In the genomic region with DNA sequence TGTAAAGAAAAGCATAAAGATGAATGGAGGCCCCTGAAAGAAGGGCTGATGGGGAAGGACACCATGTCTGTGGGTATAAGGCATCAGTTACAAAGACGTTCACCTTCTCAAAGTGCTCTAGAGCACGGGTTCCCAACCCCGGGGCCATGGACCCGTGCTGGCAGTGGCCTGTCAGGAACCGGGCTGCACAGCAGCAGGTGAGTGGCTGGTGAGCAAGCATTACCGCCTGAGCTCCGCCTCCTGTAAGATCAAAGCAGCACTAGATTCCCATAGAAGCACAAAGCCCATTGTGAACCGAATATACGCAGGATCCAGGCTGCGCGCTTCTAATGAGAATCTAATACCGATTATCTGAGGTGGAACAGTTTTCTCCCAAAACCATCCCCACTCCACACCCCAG, we compare ENCODE assay signal across 24 cellular contexts. TPM values are rescaled to one million over a fixed set of nuclear protein-coding genes. Genes with fewer than 3 reads are reported as not detected.
DNase-seq lines count a peak whose midpoint lies in the region; ATAC-seq, FAIRE-seq and TF ChIP-seq lines count a peak whose summit lies in the region.
"Had no signal": no experiment of that assay in that cellular context is flagged by ENCODE, and none has a peak within 500 bp of the region (broad histone marks: within the 10 kb centered on the region; RNA-seq: fewer than 3 reads in every experiment).

No MANE protein-coding gene starts in this region.

- H2AFZ ChIP-seq in H9 (ENCODE audit: low read length) (no peak overlapping the region), H1 (ENCODE audit: low read length) (no peak overlapping the region), mesenchymal stem cell (ENCODE audit: low read depth, low read length) (no peak overlapping the region)

- H2BK12ac ChIP-seq in H9 (ENCODE audit: insufficient read length, low read depth, low read length): no peak overlapping the region
- 0 out of 2 replicates have a peak overlapping the region, but pooled peaks have one; percentile 62 for H2BK12ac ChIP-seq in H1 (ENCODE audit: low read depth, low read length)
- peak overlapping the region in 1 of 2 experiments; percentile 59 for H2BK12ac ChIP-seq in mesenchymal stem cell (ENCODE audit: low read length in 2 of 2)

- H3K79me1 ChIP-seq in H9 (ENCODE audit: insufficient read depth, low read depth, low read length, poor library complexity, severe bottlenecking) (peaks cover 2% of the 10 kb centered on the region), H1 (ENCODE audit: low read depth, low read length) (peaks cover 10% of the 10 kb centered on the region; the same call in 1 of the 2 replicates), mesenchymal stem cell (replicated peaks; ENCODE audit: low read length, poor library complexity, severe bottlenecking) (peaks cover 18% of the 10 kb centered on the region)

- no peak overlapping the region for H4K5ac ChIP-seq in H9 (ENCODE audit: insufficient read length, low read depth, low read length)
- no peak overlapping the region for H4K5ac ChIP-seq in H1 (ENCODE audit: insufficient read length, low read depth, low read length)

- H3K79me2 ChIP-seq in H9 (ENCODE audit: insufficient read depth, low read length): 0 out of 2 replicates have a peak, but pooled peaks cover 2% of the 10 kb centered on the region
- H3K79me2 ChIP-seq in H1 (ENCODE audit: control insufficient read depth in 1 of 2, insufficient read depth in 2 of 2, low read length in 2 of 2): peaks cover 6 to 79% of the 10 kb centered on the region in 2 experiments

- H3K27ac ChIP-seq in H9 (ENCODE audit: insufficient read length, low read depth, low read length) (no peak overlapping the region), H1 (ENCODE audit: low read depth, low read length) (no peak overlapping the region), mesenchymal stem cell (ENCODE audit: low read length, poor library complexity, severe bottlenecking) (no peak overlapping the region), body of pancreas (no peak overlapping the region)

- H4K91ac ChIP-seq in H9 (ENCODE audit: insufficient read length, low read depth, low read length) (no peak overlapping the region), H1 (replicated peaks; ENCODE audit: insufficient read length, low read length) (no peak overlapping the region), mesenchymal stem cell (ENCODE audit: low read length) (peak overlapping the region; percentile 29)

- no peaks in the 10 kb centered on the region for H3K27me3 Mint-ChIP-seq in H9 (ENCODE audit: low read depth)
- no peaks in the 10 kb centered on the region for H3K27me3 Mint-ChIP-seq in MCF 10A (ENCODE audit: insufficient read depth, unreplicated experiment)
- H3K27me3 Mint-ChIP-seq: IgD-negative memory B cell had no signal

- H2BK15ac ChIP-seq in H9 (ENCODE audit: low read depth, low read length) (no peak overlapping the region), H1 (ENCODE audit: low read length) (no peak overlapping the region), mesenchymal stem cell (ENCODE audit: low read depth, poor library complexity, severe bottlenecking) (no peak overlapping the region)

- H3K36me3 ChIP-seq in H1 (ENCODE audit: control insufficient read depth in 2 of 4, insufficient read depth in 4 of 4, low read length in 3 of 4): no peaks in the 10 kb centered on the region
- peaks cover 3 to 50% of the 10 kb centered on the region in 2 experiments for H3K36me3 ChIP-seq in mesenchymal stem cell (ENCODE audit: control insufficient read depth in 1 of 2, insufficient read depth in 2 of 2, low read depth in 1 of 2, low read length in 2 of 2)
- no peaks in the 10 kb centered on the region for H3K36me3 ChIP-seq in body of pancreas (replicated peaks in 1 of 2; ENCODE audit: insufficient read depth in 1 of 2, low read depth in 2 of 2)
- H3K36me3 ChIP-seq: BE2C had no signal

- H3K9me3 ChIP-seq in H9 (ENCODE audit: control insufficient read depth, low read depth, low read length) (no peaks in the 10 kb centered on the region), H1 (ENCODE audit: insufficient read depth in 2 of 2, low read depth in 1 of 2, low read length in 1 of 2) (no peaks in the 10 kb centered on the region), mesenchymal stem cell (ENCODE audit: control insufficient read depth, low read length) (no peaks in the 10 kb centered on the region), body of pancreas (no peaks in the 10 kb centered on the region)

- DNase-seq in ELF-1 (ENCODE audit: low read depth, low spot score) (peak; percentile 77), H9 (peak; percentile 65), H1 (ENCODE audit: low read depth in 1 of 2, low spot score in 2 of 2) (no peak), mesenchymal stem cell (no peak), body of pancreas (no peak), MCF 10A (ENCODE audit: unreplicated experiment) (no peak)
- DNase-seq in central memory CD4-positive, alpha-beta T cell: no peak
- DNase-seq: ACHN; BE2C; C1 segment of cervical spinal cord; CD4-positive, CD25-positive, alpha-beta regulatory T cell; CD8-positive, alpha-beta memory T cell; COR-L47; GDM1; HFFc6; KBM-7 had no signal

- peaks cover 0 to 5% of the 10 kb centered on the region in 2 experiments; a peak in 2 of 5 replicates for H3K9me3 Mint-ChIP-seq in H9
- H3K9me3 Mint-ChIP-seq in MCF 10A (ENCODE audit: unreplicated experiment): peaks cover 10% of the 10 kb centered on the region
- H3K9me3 Mint-ChIP-seq: CD8-positive, alpha-beta memory T cell; HFFc6 had no signal

- H3K23me2 ChIP-seq in H9 (ENCODE audit: insufficient read length, low read depth, low read length, poor library complexity, severe bottlenecking) (no peaks in the 10 kb centered on the region), H1 (ENCODE audit: low read depth, low read length) (no peaks in the 10 kb centered on the region)

- no peak for TF ChIP-seq POLR2A in H1 (IDR thresholded peaks at IDR 0.05; ENCODE audit: control extremely low read depth in 1 of 2, low read depth in 2 of 2, low read length in 2 of 2)
- no peak for TF ChIP-seq POLR2A in body of pancreas (IDR thresholded peaks at IDR 0.05)

- H3K56ac ChIP-seq in H9 (ENCODE audit: insufficient read length, low read depth, low read length): no peak overlapping the region
- H3K56ac ChIP-seq in H1 (replicated peaks; ENCODE audit: insufficient read length, low read depth, low read length): no peak overlapping the region

- no peak overlapping the region for H3K9ac ChIP-seq in H9 (ENCODE audit: extremely low read depth, insufficient read length, low read length)
- no peak overlapping the region for H3K9ac ChIP-seq in H1 (replicated peaks in 1 of 4; ENCODE audit: extremely low read depth in 1 of 4, low read depth in 3 of 4, low read length in 3 of 4)
- no peak overlapping the region for H3K9ac ChIP-seq in mesenchymal stem cell (ENCODE audit: low read length)

- no peak overlapping the region for H3K4me3 ChIP-seq in H1 (ENCODE audit: extremely low read depth in 1 of 4, insufficient read depth in 2 of 4, low read depth in 3 of 4, low read length in 4 of 4)
- no peak overlapping the region for H3K4me3 ChIP-seq in mesenchymal stem cell (ENCODE audit: insufficient read depth in 1 of 2, low read depth in 1 of 2, low read length in 2 of 2)
- no peak overlapping the region for H3K4me3 ChIP-seq in body of pancreas

- H2BK5ac ChIP-seq in H9 (ENCODE audit: insufficient read length, low read length) (no peak overlapping the region), H1 (ENCODE audit: low read depth, low read length) (no peak overlapping the region), mesenchymal stem cell (ENCODE audit: low read depth, low read length, poor library complexity, severe bottlenecking) (no peak overlapping the region)

- no peak overlapping the region for H2BK20ac ChIP-seq in H9 (ENCODE audit: low read depth, low read length, poor library complexity, severe bottlenecking)
- H2BK20ac ChIP-seq in H1 (ENCODE audit: low read length): peak overlapping the region; percentile 66; the same call in 1 of the 2 replicates

- H2AK5ac ChIP-seq in H9 (ENCODE audit: insufficient read length, low read length) (no peak overlapping the region), H1 (ENCODE audit: low read depth, low read length) (no peak overlapping the region; the same call in 1 of the 2 replicates), mesenchymal stem cell (ENCODE audit: low read length, severe bottlenecking) (peak overlapping the region; percentile 35)

- H3K27me3 ChIP-seq in H9 (ENCODE audit: insufficient read depth, low read length) (no peaks in the 10 kb centered on the region), H1 (replicated peaks in 1 of 4; ENCODE audit: control insufficient read depth in 3 of 4, extremely low read depth in 1 of 4, insufficient read depth in 3 of 4, low read length in 3 of 4) (no peaks in the 10 kb centered on the region), mesenchymal stem cell (ENCODE audit: control insufficient read depth in 1 of 2, insufficient read depth in 1 of 2, low read length in 2 of 2) (no peaks in the 10 kb centered on the region), body of pancreas (no peaks in the 10 kb centered on the region)

- H3K4me1 ChIP-seq in H9 (ENCODE audit: insufficient read depth, low read length) (peaks cover 23% of the 10 kb centered on the region), H1 (replicated peaks in 1 of 4; ENCODE audit: control insufficient read depth in 3 of 4, insufficient read depth in 4 of 4, low read length in 3 of 4) (peaks cover 10 to 23% (median 16%) of the 10 kb centered on the region in 4 experiments), mesenchymal stem cell (ENCODE audit: control insufficient read depth, insufficient read depth, low read depth, low read length) (peaks cover 4% of the 10 kb centered on the region), body of pancreas (peaks cover 13% of the 10 kb centered on the region)
- H3K4me1 ChIP-seq: BE2C had no signal

- intact Hi-C loops in body of pancreas (cut with DNase I) (no loop called here), MCF 10A (cut with micrococcal nuclease) (no loop called here)

- TF ChIP-seq EP300 in H1 (IDR thresholded peaks at IDR 0.05; ENCODE audit: borderline replicate concordance in 1 of 2, low read depth in 2 of 2, low read length in 2 of 2): no peak

- CTCF ChIA-PET in H1 (lab: Charles Lee; ENCODE audit: partially characterized antibody): interaction anchor here (0.8 to 6.7 kb wide), 3 partner anchors 9 to 100 kb away, joined by 3 to 29 read pairs (median 4); no protein-coding TSS in a partner anchor
- CTCF ChIA-PET in MCF 10A (lab: Yijun Ruan, JAX): no interaction called here

- H4K20me1 ChIP-seq in H9 (ENCODE audit: control insufficient read depth, insufficient read depth, insufficient read length) (no peaks in the 10 kb centered on the region), H1 (replicated peaks in 1 of 2; ENCODE audit: control insufficient read depth in 1 of 2, insufficient read depth in 2 of 2, low read length in 2 of 2) (no peaks in the 10 kb centered on the region)

- peaks cover 69 to 75% of the 10 kb centered on the region in 2 experiments for H3K4me1 Mint-ChIP-seq in H9
- H3K4me1 Mint-ChIP-seq in MCF 10A (ENCODE audit: insufficient read depth, unreplicated experiment): peaks cover 35% of the 10 kb centered on the region
- H3K4me1 Mint-ChIP-seq: CD8-positive, alpha-beta memory T cell had no signal

- H3K4ac ChIP-seq in H9 (ENCODE audit: low read depth, low read length): no peak overlapping the region
- no peak overlapping the region for H3K4ac ChIP-seq in H1 (replicated peaks; ENCODE audit: insufficient read length, low read depth, low read length)
- H3K4ac ChIP-seq in mesenchymal stem cell (ENCODE audit: low read depth in 1 of 2, low read length in 2 of 2): no peak overlapping the region

- no TSS peak for BruUV-seq in MCF 10A (replicated peaks; lab: Mats Ljungman, UMichigan)

- H3K23ac ChIP-seq in H9 (ENCODE audit: insufficient read length, low read depth, low read length) (no peak overlapping the region), H1 (ENCODE audit: insufficient read length) (no peak overlapping the region), mesenchymal stem cell (ENCODE audit: low read length in 2 of 2) (peak overlapping the region in 1 of 2 experiments; percentile 86)

- POLR2A ChIA-PET in H1 (lab: Charles Lee; ENCODE audit: partially characterized antibody): interaction anchor here (1.8 kb wide), 1 partner anchor 26 kb away, joined by 4 read pairs; a partner anchor contains a TSS
- POLR2A ChIA-PET in MCF 10A (lab: Yijun Ruan, JAX): no interaction called here

- H3K36me3 Mint-ChIP-seq in H9 (ENCODE audit: insufficient read depth in 1 of 3, low read depth in 3 of 3) (peaks cover 2 to 37% (median 10%) of the 10 kb centered on the region in 3 experiments; a peak in 5 of 7 replicates), MCF 10A (ENCODE audit: insufficient read depth, unreplicated experiment) (peaks cover 28% of the 10 kb centered on the region)
- H3K36me3 Mint-ChIP-seq: CD4-positive, CD25-positive, alpha-beta regulatory T cell; IgD-negative memory B cell had no signal

- no peak overlapping the region for H3K4me3 Mint-ChIP-seq in H9
- no peak overlapping the region for H3K4me3 Mint-ChIP-seq in MCF 10A (ENCODE audit: unreplicated experiment)
- H3K4me3 Mint-ChIP-seq: CD4-positive, CD25-positive, alpha-beta regulatory T cell; CD8-positive, alpha-beta memory T cell; HFFc6; IgD-negative memory B cell had no signal

- H3T11ph ChIP-seq in H9 (ENCODE audit: low read length): no peak overlapping the region

- H4K8ac ChIP-seq in H9 (replicated peaks; ENCODE audit: insufficient read length, low read depth, low read length) (no peak overlapping the region), H1 (ENCODE audit: extremely low read depth, insufficient read depth, low read length) (no peak overlapping the region), mesenchymal stem cell (ENCODE audit: low read length) (no peak overlapping the region)

- TF ChIP-seq RAD21 in H1 (IDR thresholded peaks at IDR 0.05 in 1 of 2, conservative IDR thresholded peaks at IDR 0.05 in 1 of 2; ENCODE audit: low read depth in 2 of 2, low read length in 2 of 2): no peak

- no peak overlapping the region for H3K4me2 ChIP-seq in H9 (ENCODE audit: insufficient read depth, insufficient read length, low read length)
- H3K4me2 ChIP-seq in H1 (ENCODE audit: insufficient read depth in 1 of 2, low read depth in 2 of 2, low read length in 2 of 2): no peak overlapping the region
- H3K4me2 ChIP-seq in mesenchymal stem cell (ENCODE audit: low read length, poor library complexity, severe bottlenecking): no peak overlapping the region

- WGBS in H9 (ENCODE audit: extremely low coverage, insufficient read length, low lambda C conversion rate): no CpG with 5 or more reads among the region's 12 CpGs
- 77% methylated on average over 12 of the region's 12 CpGs; no CpG with 5 or more reads in 1 of the 2 experiments for WGBS in H1 (ENCODE audit: extremely low coverage in 1 of 2, insufficient coverage in 1 of 2, insufficient read length in 1 of 2, insufficient replicate concordance in 2 of 2, low coverage in 1 of 2, low lambda C conversion rate in 2 of 2, missing lambda C conversion rate in 1 of 2), 2 experiments
- WGBS in mesenchymal stem cell: 76% methylated on average over 12 of the region's 12 CpGs
- 85 to 87% methylated on average over 9 to 12 of the region's 12 CpGs for WGBS in body of pancreas, 2 donors

- FAIRE-seq in H1 (lab: Jason Lieb, UNC): no peak
- FAIRE-seq: A204.1, D721Med, GM12892, H54, HTR-8/SVneo had no signal

- TF ChIP-seq CTCF in H9 (conservative IDR thresholded peaks at IDR 0.05) (no peak), H1 (IDR thresholded peaks at IDR 0.05; ENCODE audit: control extremely low read depth in 1 of 3, insufficient read depth in 1 of 3, low read depth in 1 of 3, low read length in 3 of 3) (no peak), body of pancreas (IDR thresholded peaks at IDR 0.05) (no peak), MCF 10A (IDR thresholded peaks at IDR 0.05; ENCODE audit: unreplicated experiment) (no peak)

- H2BK120ac ChIP-seq in H9 (ENCODE audit: low read depth, low read length, poor library complexity, severe bottlenecking) (no peak overlapping the region), H1 (replicated peaks; ENCODE audit: low read depth, low read length) (no peak overlapping the region), mesenchymal stem cell (ENCODE audit: low read depth, low read length) (no peak overlapping the region)

- no peak for ATAC-seq in GM21526 (IDR thresholded peaks at IDR 0.05; ENCODE audit: low FRiP score, unreplicated experiment)
- ATAC-seq in body of pancreas: no peak
- ATAC-seq: HCT116 had no signal

- peak overlapping the region in 1 of 3 experiments; percentile 54; a peak in 1 of 7 replicates for H3K27ac Mint-ChIP-seq in H9
- H3K27ac Mint-ChIP-seq in MCF 10A (ENCODE audit: low read depth, unreplicated experiment): no peak overlapping the region
- H3K27ac Mint-ChIP-seq: CD4-positive, CD25-positive, alpha-beta regulatory T cell; CD8-positive, alpha-beta memory T cell; HFFc6 had no signal

- H3K18ac ChIP-seq in H9 (ENCODE audit: insufficient read length, low read depth, low read length) (no peak overlapping the region), H1 (ENCODE audit: extremely low read depth, low read length) (no peak overlapping the region), mesenchymal stem cell (ENCODE audit: low read depth in 1 of 2, low read length in 2 of 2) (peak overlapping the region in 1 of 2 experiments; percentile 35)

- H3K14ac ChIP-seq in H9 (ENCODE audit: insufficient read depth, low read length) (no peak overlapping the region; the same call in 1 of the 2 replicates), H1 (ENCODE audit: insufficient read length) (no peak overlapping the region), mesenchymal stem cell (ENCODE audit: low read length in 2 of 2) (peak overlapping the region in 1 of 2 experiments; percentile 79)

RNA-seq across cellular contexts. Expression of a gene that starts 25.7 kb away (rescaled TPM):
- 235 and 249 TPM in 2 replicates for total RNA-seq in H9 (2021)
- 138 and 142 TPM in 2 replicates for total RNA-seq in H1 (2021; fragmentation: NEBNext Ultra II Directional; extraction: Animal tissue kit (Norgen Biotek cat#: 25700))
- polyA plus RNA-seq in H1 (2011; rRNA removed): 19.6 and 43.4 TPM in 2 replicates
- polyA plus RNA-seq in H1 (2011; cell fraction: cytosol; rRNA removed): 35.3 TPM
- 42.3 TPM for polyA plus RNA-seq in H1 (2011; cell fraction: nucleus; rRNA removed)
- polyA plus RNA-seq in H1 (2012, experiment 1 of 2): 38.4 to 60.6 TPM (median 45.1 TPM) in 4 replicates
- polyA plus RNA-seq in H1 (2012, experiment 2 of 2): 10.3 TPM
- 26.3 TPM for polyA plus RNA-seq in H1 (2013, experiment 1 of 2)
- 28.6 TPM for polyA plus RNA-seq in H1 (2013, experiment 2 of 2)
- 61.0 and 87.1 TPM in 2 replicates for polyA minus RNA-seq in H1 (2011; rRNA and poly(A)+ RNA removed)
- 40.8 TPM for polyA minus RNA-seq in H1 (2011; cell fraction: cytosol; rRNA and poly(A)+ RNA removed)
- polyA minus RNA-seq in H1 (2011; cell fraction: nucleus; rRNA and poly(A)+ RNA removed): 110 TPM
- 86.7 TPM for polyA plus RNA-seq in mesenchymal stem cell (2013, experiment 1 of 2)
- polyA plus RNA-seq in mesenchymal stem cell (2013, experiment 2 of 2): 85.0 TPM
- 10 to 100 TPM; 14.0 to 48.5 TPM for total RNA-seq in body of pancreas
- total RNA-seq in MCF 10A (2022): 116 and 121 TPM in 2 replicates

Comparison
In these comparisons a context has a peak if more than half of its experiments do, and no peak if none do; other contexts are left out.
1. DNase-seq: peak in ELF-1 (single experiment) and H9 (single experiment); none in H1 (0 of 2), mesenchymal stem cell (single experiment), body of pancreas (0 of 4), MCF 10A (single experiment) and central memory CD4-positive, alpha-beta T cell (single experiment).